ENCODE assay signal across 1 cellular context in the genomic region with DNA sequence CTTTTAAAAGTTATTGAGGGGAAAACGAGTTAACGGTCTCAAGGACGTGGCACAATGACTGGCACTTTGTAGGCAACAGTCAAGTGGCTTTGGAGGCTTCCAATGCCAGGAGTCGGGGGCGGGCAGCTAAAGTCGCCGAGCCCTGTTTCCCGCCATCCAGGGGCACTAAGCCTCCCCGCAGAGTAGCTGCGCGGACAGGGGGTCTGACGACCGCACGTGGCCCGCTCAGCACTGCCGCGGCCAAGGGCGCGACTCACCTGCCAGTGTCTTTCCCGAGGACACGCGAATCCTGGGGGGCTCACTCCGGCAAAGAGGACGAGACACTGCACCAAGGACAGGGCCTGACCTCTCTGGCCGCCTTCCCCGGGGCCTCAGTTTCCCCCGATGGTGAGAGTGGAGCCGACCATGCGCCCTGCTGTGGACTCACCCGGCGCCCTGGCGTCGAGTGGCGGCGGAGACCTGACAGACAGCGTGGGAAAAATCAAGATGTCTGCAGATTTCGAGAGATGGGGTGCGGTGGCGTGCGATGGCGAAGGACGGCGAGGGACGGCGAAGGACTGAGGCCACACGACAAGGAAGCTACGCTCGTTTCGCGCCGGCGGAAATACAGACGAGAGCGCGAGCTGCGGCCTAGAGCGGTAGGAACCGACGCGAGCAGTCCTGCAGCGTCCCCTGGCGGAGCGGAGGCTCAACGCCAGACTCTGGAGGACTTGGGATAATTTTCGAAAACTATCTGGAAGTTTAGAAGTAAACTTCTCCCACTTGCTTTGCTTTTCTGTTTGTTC.
A peak's percentile ranks its signal among the peaks of the same experiment; 100 is the strongest.
TF ChIP-seq lines count a peak whose summit lies in the region.

A gene (minus strand): TSS at position 559 of the 785 bp plus-strand sequence.

TF ChIP-seq in HepG2, 621 proteins besides CTCF, POLR2A, EP300 and RAD21 (continued from another document and continues in another):
- TF ChIP-seq, protein P1, sequence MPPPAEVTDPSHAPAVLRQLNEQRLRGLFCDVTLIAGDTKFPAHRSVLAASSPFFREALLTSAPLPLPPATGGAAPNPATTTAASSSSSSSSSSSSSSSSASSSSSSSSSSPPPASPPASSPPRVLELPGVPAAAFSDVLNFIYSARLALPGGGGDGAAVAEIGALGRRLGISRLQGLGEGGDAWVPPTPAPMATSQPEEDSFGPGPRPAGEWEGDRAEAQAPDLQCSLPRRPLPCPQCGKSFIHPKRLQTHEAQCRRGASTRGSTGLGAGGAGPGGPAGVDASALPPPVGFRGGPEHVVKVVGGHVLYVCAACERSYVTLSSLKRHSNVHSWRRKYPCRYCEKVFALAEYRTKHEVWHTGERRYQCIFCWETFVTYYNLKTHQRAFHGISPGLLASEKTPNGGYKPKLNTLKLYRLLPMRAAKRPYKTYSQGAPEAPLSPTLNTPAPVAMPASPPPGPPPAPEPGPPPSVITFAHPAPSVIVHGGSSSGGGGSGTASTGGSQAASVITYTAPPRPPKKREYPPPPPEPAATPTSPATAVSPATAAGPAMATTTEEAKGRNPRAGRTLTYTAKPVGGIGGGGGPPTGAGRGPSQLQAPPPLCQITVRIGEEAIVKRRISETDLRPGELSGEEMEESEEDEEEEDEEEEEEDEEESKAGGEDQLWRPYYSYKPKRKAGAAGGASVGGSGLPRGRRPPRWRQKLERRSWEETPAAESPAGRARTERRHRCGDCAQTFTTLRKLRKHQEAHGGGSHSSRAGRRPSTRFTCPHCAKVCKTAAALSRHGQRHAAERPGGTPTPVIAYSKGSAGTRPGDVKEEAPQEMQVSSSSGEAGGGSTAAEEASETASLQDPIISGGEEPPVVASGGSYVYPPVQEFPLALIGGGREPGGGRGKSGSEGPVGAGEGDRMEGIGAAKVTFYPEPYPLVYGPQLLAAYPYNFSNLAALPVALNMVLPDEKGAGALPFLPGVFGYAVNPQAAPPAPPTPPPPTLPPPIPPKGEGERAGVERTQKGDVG (CRISPR knock-in tag; IDR thresholded peaks at IDR 0.05; ENCODE audit: borderline replicate concordance), result peak; percentile 100; the same call in 1 of the 2 replicates
- TF ChIP-seq TCF7 (IDR thresholded peaks at IDR 0.05; ENCODE audit: low read depth) (no peak), ATF7-NPFF (CRISPR knock-in tag; IDR thresholded peaks at IDR 0.05; ENCODE audit: low read depth) (peak; percentile 99), NFATC3 (CRISPR knock-in tag; IDR thresholded peaks at IDR 0.05) (peak; percentile 98; the same call in 1 of the 2 replicates), ONECUT2 (CRISPR knock-in tag; IDR thresholded peaks at IDR 0.05) (peak; percentile 76), ZEB1 (IDR thresholded peaks at IDR 0.05; ENCODE audit: insufficient replicate concordance, low read depth) (no peak), ATM (IDR thresholded peaks at IDR 0.05; ENCODE audit: borderline replicate concordance) (no peak), ZNF256 (CRISPR knock-in tag; conservative IDR thresholded peaks at IDR 0.05) (peak; percentile 99), ZNF331 (CRISPR knock-in tag; IDR thresholded peaks at IDR 0.05) (peak; percentile 99), MAF1 (CRISPR knock-in tag; IDR thresholded peaks at IDR 0.05; ENCODE audit: borderline replicate concordance) (peak; percentile 99), ZNF772 (CRISPR knock-in tag; IDR thresholded peaks at IDR 0.05) (peak; percentile 100), ZBTB21 (CRISPR knock-in tag; IDR thresholded peaks at IDR 0.05) (peak; percentile 82), ZFP41 (CRISPR knock-in tag; IDR thresholded peaks at IDR 0.05; ENCODE audit: borderline replicate concordance) (peak; percentile 99), ZNF282 (IDR thresholded peaks at IDR 0.05; ENCODE audit: partially characterized antibody) (no peak), NFKBIZ (CRISPR knock-in tag; IDR thresholded peaks at IDR 0.05) (peak; percentile 99), HNRNPLL (IDR thresholded peaks at IDR 0.05; ENCODE audit: low read depth, low read length, poor library complexity, severe bottlenecking) (peak; percentile 94), DR1 (CRISPR knock-in tag; IDR thresholded peaks at IDR 0.05) (peak; percentile 99), CBX1 (IDR thresholded peaks at IDR 0.05; ENCODE audit: low read depth) (peak; percentile 100), BRD4 (CRISPR knock-in tag; IDR thresholded peaks at IDR 0.05) (peak; percentile 100), CBX5 (CRISPR knock-in tag; IDR thresholded peaks at IDR 0.05; ENCODE audit: borderline replicate concordance) (peak; percentile 100), ZNF652 (CRISPR knock-in tag; IDR thresholded peaks at IDR 0.05; ENCODE audit: borderline replicate concordance, low read depth) (peak; percentile 75; the same call in 1 of the 2 replicates), CREB1 (IDR thresholded peaks at IDR 0.05) (peak; percentile 94), CREB1 (CRISPR knock-in tag; IDR thresholded peaks at IDR 0.05) (peak; percentile 94), ZNF75D (CRISPR knock-in tag; IDR thresholded peaks at IDR 0.05; ENCODE audit: borderline replicate concordance) (peak; percentile 97), EHMT2 (IDR thresholded peaks at IDR 0.05; ENCODE audit: borderline replicate concordance, low read depth, low read length) (peak; percentile 57; the same call in 1 of the 2 replicates), ZZZ3 (CRISPR knock-in tag; IDR thresholded peaks at IDR 0.05; ENCODE audit: borderline replicate concordance) (peak; percentile 100; the same call in 1 of the 2 replicates), ZNF589 (CRISPR knock-in tag; conservative IDR thresholded peaks at IDR 0.05) (peak; percentile 99), SP1 (IDR thresholded peaks at IDR 0.05) (no peak), SP1 (CRISPR knock-in tag; IDR thresholded peaks at IDR 0.05) (peak; percentile 96), SMAD9 (CRISPR knock-in tag; IDR thresholded peaks at IDR 0.05) (peak; percentile 54; the same call in 1 of the 2 replicates), POGZ (CRISPR knock-in tag; IDR thresholded peaks at IDR 0.05) (peak; percentile 100), KLF15 (CRISPR knock-in tag; IDR thresholded peaks at IDR 0.05; ENCODE audit: borderline replicate concordance) (peak; percentile 98), YEATS2 (CRISPR knock-in tag; IDR thresholded peaks at IDR 0.05; ENCODE audit: borderline replicate concordance) (peak; percentile 100), ZNF138 (CRISPR knock-in tag; IDR thresholded peaks at IDR 0.05; ENCODE audit: low read depth) (peak; percentile 98), ZNF3 (CRISPR knock-in tag; IDR thresholded peaks at IDR 0.05) (no peak), GFI1 (CRISPR knock-in tag; IDR thresholded peaks at IDR 0.05; ENCODE audit: borderline replicate concordance) (peak; percentile 91), NFE2L1 (CRISPR knock-in tag; IDR thresholded peaks at IDR 0.05; ENCODE audit: borderline replicate concordance) (peak; percentile 96; the same call in 1 of the 2 replicates)
- TF ChIP-seq, protein P2, sequence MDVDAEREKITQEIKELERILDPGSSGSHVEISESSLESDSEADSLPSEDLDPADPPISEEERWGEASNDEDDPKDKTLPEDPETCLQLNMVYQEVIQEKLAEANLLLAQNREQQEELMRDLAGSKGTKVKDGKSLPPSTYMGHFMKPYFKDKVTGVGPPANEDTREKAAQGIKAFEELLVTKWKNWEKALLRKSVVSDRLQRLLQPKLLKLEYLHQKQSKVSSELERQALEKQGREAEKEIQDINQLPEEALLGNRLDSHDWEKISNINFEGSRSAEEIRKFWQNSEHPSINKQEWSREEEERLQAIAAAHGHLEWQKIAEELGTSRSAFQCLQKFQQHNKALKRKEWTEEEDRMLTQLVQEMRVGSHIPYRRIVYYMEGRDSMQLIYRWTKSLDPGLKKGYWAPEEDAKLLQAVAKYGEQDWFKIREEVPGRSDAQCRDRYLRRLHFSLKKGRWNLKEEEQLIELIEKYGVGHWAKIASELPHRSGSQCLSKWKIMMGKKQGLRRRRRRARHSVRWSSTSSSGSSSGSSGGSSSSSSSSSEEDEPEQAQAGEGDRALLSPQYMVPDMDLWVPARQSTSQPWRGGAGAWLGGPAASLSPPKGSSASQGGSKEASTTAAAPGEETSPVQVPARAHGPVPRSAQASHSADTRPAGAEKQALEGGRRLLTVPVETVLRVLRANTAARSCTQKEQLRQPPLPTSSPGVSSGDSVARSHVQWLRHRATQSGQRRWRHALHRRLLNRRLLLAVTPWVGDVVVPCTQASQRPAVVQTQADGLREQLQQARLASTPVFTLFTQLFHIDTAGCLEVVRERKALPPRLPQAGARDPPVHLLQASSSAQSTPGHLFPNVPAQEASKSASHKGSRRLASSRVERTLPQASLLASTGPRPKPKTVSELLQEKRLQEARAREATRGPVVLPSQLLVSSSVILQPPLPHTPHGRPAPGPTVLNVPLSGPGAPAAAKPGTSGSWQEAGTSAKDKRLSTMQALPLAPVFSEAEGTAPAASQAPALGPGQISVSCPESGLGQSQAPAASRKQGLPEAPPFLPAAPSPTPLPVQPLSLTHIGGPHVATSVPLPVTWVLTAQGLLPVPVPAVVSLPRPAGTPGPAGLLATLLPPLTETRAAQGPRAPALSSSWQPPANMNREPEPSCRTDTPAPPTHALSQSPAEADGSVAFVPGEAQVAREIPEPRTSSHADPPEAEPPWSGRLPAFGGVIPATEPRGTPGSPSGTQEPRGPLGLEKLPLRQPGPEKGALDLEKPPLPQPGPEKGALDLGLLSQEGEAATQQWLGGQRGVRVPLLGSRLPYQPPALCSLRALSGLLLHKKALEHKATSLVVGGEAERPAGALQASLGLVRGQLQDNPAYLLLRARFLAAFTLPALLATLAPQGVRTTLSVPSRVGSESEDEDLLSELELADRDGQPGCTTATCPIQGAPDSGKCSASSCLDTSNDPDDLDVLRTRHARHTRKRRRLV (CRISPR knock-in tag; IDR thresholded peaks at IDR 0.05), result peak; percentile 96
- TF ChIP-seq, protein P3, sequence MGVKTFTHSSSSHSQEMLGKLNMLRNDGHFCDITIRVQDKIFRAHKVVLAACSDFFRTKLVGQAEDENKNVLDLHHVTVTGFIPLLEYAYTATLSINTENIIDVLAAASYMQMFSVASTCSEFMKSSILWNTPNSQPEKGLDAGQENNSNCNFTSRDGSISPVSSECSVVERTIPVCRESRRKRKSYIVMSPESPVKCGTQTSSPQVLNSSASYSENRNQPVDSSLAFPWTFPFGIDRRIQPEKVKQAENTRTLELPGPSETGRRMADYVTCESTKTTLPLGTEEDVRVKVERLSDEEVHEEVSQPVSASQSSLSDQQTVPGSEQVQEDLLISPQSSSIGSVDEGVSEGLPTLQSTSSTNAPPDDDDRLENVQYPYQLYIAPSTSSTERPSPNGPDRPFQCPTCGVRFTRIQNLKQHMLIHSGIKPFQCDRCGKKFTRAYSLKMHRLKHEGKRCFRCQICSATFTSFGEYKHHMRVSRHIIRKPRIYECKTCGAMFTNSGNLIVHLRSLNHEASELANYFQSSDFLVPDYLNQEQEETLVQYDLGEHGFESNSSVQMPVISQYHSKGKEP (CRISPR knock-in tag; IDR thresholded peaks at IDR 0.05), result peak; percentile 97; the same call in 1 of the 2 replicates
- TF ChIP-seq, protein P4, sequence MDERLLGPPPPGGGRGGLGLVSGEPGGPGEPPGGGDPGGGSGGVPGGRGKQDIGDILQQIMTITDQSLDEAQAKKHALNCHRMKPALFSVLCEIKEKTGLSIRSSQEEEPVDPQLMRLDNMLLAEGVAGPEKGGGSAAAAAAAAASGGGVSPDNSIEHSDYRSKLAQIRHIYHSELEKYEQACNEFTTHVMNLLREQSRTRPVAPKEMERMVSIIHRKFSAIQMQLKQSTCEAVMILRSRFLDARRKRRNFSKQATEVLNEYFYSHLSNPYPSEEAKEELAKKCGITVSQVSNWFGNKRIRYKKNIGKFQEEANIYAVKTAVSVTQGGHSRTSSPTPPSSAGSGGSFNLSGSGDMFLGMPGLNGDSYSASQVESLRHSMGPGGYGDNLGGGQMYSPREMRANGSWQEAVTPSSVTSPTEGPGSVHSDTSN (CRISPR knock-in tag; IDR thresholded peaks at IDR 0.05), result no peak
- TF ChIP-seq, protein P5, sequence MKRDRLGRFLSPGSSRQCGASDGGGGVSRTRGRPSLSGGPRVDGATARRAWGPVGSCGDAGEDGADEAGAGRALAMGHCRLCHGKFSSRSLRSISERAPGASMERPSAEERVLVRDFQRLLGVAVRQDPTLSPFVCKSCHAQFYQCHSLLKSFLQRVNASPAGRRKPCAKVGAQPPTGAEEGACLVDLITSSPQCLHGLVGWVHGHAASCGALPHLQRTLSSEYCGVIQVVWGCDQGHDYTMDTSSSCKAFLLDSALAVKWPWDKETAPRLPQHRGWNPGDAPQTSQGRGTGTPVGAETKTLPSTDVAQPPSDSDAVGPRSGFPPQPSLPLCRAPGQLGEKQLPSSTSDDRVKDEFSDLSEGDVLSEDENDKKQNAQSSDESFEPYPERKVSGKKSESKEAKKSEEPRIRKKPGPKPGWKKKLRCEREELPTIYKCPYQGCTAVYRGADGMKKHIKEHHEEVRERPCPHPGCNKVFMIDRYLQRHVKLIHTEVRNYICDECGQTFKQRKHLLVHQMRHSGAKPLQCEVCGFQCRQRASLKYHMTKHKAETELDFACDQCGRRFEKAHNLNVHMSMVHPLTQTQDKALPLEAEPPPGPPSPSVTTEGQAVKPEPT (CRISPR knock-in tag; IDR thresholded peaks at IDR 0.05; ENCODE audit: low read depth), result peak; percentile 98
- TF ChIP-seq, protein P6, sequence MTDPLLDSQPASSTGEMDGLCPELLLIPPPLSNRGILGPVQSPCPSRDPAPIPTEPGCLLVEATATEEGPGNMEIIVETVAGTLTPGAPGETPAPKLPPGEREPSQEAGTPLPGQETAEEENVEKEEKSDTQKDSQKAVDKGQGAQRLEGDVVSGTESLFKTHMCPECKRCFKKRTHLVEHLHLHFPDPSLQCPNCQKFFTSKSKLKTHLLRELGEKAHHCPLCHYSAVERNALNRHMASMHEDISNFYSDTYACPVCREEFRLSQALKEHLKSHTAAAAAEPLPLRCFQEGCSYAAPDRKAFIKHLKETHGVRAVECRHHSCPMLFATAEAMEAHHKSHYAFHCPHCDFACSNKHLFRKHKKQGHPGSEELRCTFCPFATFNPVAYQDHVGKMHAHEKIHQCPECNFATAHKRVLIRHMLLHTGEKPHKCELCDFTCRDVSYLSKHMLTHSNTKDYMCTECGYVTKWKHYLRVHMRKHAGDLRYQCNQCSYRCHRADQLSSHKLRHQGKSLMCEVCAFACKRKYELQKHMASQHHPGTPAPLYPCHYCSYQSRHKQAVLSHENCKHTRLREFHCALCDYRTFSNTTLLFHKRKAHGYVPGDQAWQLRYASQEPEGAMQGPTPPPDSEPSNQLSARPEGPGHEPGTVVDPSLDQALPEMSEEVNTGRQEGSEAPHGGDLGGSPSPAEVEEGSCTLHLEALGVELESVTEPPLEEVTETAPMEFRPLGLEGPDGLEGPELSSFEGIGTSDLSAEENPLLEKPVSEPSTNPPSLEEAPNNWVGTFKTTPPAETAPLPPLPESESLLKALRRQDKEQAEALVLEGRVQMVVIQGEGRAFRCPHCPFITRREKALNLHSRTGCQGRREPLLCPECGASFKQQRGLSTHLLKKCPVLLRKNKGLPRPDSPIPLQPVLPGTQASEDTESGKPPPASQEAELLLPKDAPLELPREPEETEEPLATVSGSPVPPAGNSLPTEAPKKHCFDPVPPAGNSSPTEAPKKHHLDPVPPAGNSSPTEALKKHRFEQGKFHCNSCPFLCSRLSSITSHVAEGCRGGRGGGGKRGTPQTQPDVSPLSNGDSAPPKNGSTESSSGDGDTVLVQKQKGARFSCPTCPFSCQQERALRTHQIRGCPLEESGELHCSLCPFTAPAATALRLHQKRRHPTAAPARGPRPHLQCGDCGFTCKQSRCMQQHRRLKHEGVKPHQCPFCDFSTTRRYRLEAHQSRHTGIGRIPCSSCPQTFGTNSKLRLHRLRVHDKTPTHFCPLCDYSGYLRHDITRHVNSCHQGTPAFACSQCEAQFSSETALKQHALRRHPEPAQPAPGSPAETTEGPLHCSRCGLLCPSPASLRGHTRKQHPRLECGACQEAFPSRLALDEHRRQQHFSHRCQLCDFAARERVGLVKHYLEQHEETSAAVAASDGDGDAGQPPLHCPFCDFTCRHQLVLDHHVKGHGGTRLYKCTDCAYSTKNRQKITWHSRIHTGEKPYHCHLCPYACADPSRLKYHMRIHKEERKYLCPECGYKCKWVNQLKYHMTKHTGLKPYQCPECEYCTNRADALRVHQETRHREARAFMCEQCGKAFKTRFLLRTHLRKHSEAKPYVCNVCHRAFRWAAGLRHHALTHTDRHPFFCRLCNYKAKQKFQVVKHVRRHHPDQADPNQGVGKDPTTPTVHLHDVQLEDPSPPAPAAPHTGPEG (CRISPR knock-in tag; IDR thresholded peaks at IDR 0.05), result peak; percentile 98
